In the genomic region with DNA sequence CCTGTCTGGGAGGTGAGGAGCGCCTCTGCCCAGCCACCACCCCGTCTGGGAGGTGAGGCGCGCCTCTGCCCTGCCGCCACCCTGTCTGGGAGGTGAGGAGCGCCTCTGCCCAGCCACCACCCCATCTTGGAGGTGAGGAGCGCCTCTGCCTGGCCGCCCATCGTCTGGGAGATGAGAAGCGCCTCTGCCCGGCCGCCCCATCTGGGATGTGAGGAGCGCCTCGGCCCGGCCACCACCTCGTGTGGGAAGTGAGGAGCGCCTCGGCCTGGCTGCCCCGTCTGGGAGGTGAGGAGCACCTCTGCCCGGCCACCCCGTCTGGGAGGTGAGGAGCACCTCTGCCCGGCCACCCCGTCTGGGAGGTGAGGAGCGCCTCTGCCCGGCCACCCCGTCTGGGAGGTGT, we compare ENCODE assay signal across 18 cellular contexts. TPM values are rescaled to one million over a fixed set of nuclear protein-coding genes. Genes with fewer than 3 reads are reported as not detected.
"Had no signal": no experiment of that assay in that cellular context is flagged by ENCODE, and none has a peak within 500 bp of the region (broad histone marks: within the 10 kb centered on the region; RNA-seq: fewer than 3 reads in every experiment).

No MANE protein-coding gene starts in this region.

RNA-seq across cellular contexts. Expression of gene SLC35G4, which starts 38.4 kb away (rescaled TPM):
- total RNA-seq: activated naive CD4-positive, alpha-beta T cell treated with anti-CD3 and anti-CD28 coated beads for 36 hours; activated naive CD4-positive, alpha-beta T cell treated with anti-CD3 and anti-CD28 coated beads, Interleukin-2, amount 50 U/mL, for 72 hours; activated naive CD8-positive, alpha-beta T cell treated with anti-CD3 and anti-CD28 coated beads for 36 hours; activated naive CD8-positive, alpha-beta T cell treated with anti-CD3 and anti-CD28 coated beads, Interleukin-2, amount 10 ng/mL, durations not matched to agents 7 days and 5 days; activated T-cell treated with anti-CD3 and anti-CD28 coated beads, Interleukin-2, amount 50 U/mL, for 4 hours; activated T-cell treated with anti-CD3 and anti-CD28 coated beads, Interleukin-2, amount 50 U/mL, for 72 hours; activated T-helper 1 cell treated with anti-CD3 and anti-CD28 coated beads, Interleukin-12 subunit alpha, Interleukin-12 subunit beta, Interleukin-2, Interleukin-4 antibody, amounts not matched to agents 30 ng/mL and 10 ng/mL and 1 ng/mL, durations not matched to agents 14 hours and 24 hours and 36 hours; activated T-helper 17 cell treated with anti-CD3 and anti-CD28 coated beads, Interleukin-2, amount 50 U/mL, for 72 hours; activated T-helper 2 cell treated with anti-CD3 and anti-CD28 coated beads, Interferon-gamma antibody, Interleukin-2, Interleukin-4, amounts not matched to agents 10 μg/mL and 5 μg/mL and 100 μg/mL, durations not matched to agents 14 hours and 24 hours and 36 hours; adrenal gland; aorta; ascending aorta; astrocyte; body of pancreas; breast epithelium; bronchial epithelial cell; cardiac muscle cell; cardiac septum had no signal
